In the genomic region with DNA sequence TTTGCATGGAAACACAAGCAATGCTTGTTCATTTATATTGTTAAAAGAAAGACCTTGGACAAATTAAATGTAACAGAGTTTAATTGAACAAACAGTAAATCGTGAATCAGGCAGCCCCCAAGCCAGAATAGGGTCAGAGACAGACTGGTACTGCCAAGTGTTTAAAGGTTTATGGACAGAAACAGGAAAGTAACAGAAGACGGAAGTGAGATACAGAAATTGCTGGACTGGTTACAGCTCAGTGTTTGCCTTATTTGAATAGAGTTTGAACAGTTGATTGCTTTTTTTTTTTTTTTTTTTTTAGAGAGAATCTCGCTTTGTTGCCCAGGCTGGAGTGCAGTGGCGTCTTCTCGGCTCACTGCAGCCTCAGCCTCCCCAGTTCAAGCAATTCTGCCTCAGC, we compare ENCODE assay signal across 19 cellular contexts. TPM values are rescaled to one million over a fixed set of nuclear protein-coding genes. Genes with fewer than 3 reads are reported as not detected.
DNase-seq lines count a peak whose midpoint lies in the region; ATAC-seq and TF ChIP-seq lines count a peak whose summit lies in the region.
"Had no signal": no experiment of that assay in that cellular context is flagged by ENCODE, and none has a peak within 500 bp of the region (broad histone marks: within the 10 kb centered on the region; RNA-seq: fewer than 3 reads in every experiment).

No MANE protein-coding gene starts in this region.

- WGBS in stomach, 5 donors = 19 to 39% (median 33%) methylated on average over 5 of the region's 5 CpGs

- peak; percentile 53 for ATAC-seq in GM19351 (IDR thresholded peaks at IDR 0.05; ENCODE audit: unreplicated experiment)
- peak; percentile 70 for ATAC-seq in HG03066 (IDR thresholded peaks at IDR 0.05; ENCODE audit: low read depth, unreplicated experiment)
- ATAC-seq in GM18873 (IDR thresholded peaks at IDR 0.05; ENCODE audit: low FRiP score, unreplicated experiment) = no peak
- ATAC-seq: activated CD8-positive, alpha-beta memory T cell treated with anti-CD3 and anti-CD28 coated beads, Interleukin-2, amount 10 ng/mL, durations not matched to agents 7 days and 5 days; upper lobe of right lung had no signal

- peak overlapping the region in 4 of 5 donors; percentile 44 to 71 (median 58) for H3K27ac ChIP-seq in stomach
- H3K27ac ChIP-seq: esophagus squamous epithelium, parathyroid adenoma, upper lobe of right lung had no signal

- H3K4me1 Mint-ChIP-seq in dendritic cell treated with granulocyte-macrophage colony-stimulating factor and Interleukin-4, amounts not matched to agents 40 ng/mL and 50 ng/mL, for 4 days (ENCODE audit: low read depth) = peaks cover 26% of the 10 kb centered on the region
- H3K4me1 Mint-ChIP-seq: activated naive CD4-positive, alpha-beta T cell treated with anti-CD3 and anti-CD28 coated beads, Interleukin-2, amount 10 ng/mL, durations not matched to agents 7 days and 5 days; CD8-positive, alpha-beta memory T cell had no signal

- H3K4me3 ChIP-seq in stomach = no peak overlapping the region
- H3K4me3 ChIP-seq: esophagus squamous epithelium, upper lobe of right lung had no signal

- no peaks in the 10 kb centered on the region for H3K36me3 ChIP-seq in stomach
- H3K36me3 ChIP-seq: esophagus squamous epithelium, upper lobe of right lung had no signal

- TF ChIP-seq CTCF in stomach (IDR thresholded peaks at IDR 0.05) = no peak

- no peak for TF ChIP-seq EP300 in stomach (IDR thresholded peaks at IDR 0.05)

- no peak overlapping the region for H3K4me3 Mint-ChIP-seq in dendritic cell treated with granulocyte-macrophage colony-stimulating factor and Interleukin-4, amounts not matched to agents 40 ng/mL and 50 ng/mL, for 4 days
- H3K4me3 Mint-ChIP-seq: activated CD8-positive, alpha-beta memory T cell treated with anti-CD3 and anti-CD28 coated beads, Interleukin-2, amount 10 ng/mL, durations not matched to agents 7 days and 5 days; activated naive CD4-positive, alpha-beta T cell treated with anti-CD3 and anti-CD28 coated beads, Interleukin-2, amount 10 ng/mL, durations not matched to agents 7 days and 5 days; CD8-positive, alpha-beta memory T cell had no signal

- intact Hi-C loops in dendritic cell treated with granulocyte-macrophage colony-stimulating factor and Interleukin-4, amounts not matched to agents 40 ng/mL and 50 ng/mL, for 4 days (cut with micrococcal nuclease) = no loop called here
- intact Hi-C loops in stomach (cut with DNase I; ENCODE audit: low total_unique reads) = no loop called here
- intact Hi-C loops in posterior cingulate gyrus (cut with DNase I) = no loop called here

- no peaks in the 10 kb centered on the region for H3K9me3 Mint-ChIP-seq in dendritic cell treated with granulocyte-macrophage colony-stimulating factor and Interleukin-4, amounts not matched to agents 40 ng/mL and 50 ng/mL, for 4 days
- H3K9me3 Mint-ChIP-seq: activated naive CD4-positive, alpha-beta T cell treated with anti-CD3 and anti-CD28 coated beads, Interleukin-2, amount 10 ng/mL, durations not matched to agents 7 days and 5 days had no signal

- DNase-seq in stomach (no peak), posterior cingulate gyrus (no peak), NCI-H2196 (lab: John Stamatoyannopoulos, UW; ENCODE audit: unreplicated experiment) (no peak), NCI-H2107 treated with DMSO at 0.1 percent for 48 hours (lab: John Stamatoyannopoulos, UW; ENCODE audit: unreplicated experiment) (no peak)
- DNase-seq: activated CD8-positive, alpha-beta memory T cell treated with anti-CD3 and anti-CD28 coated beads, Interleukin-2, amount 10 ng/mL, durations not matched to agents 7 days and 5 days; activated naive CD4-positive, alpha-beta T cell treated with anti-CD3 and anti-CD28 coated beads, Interleukin-2, amount 10 ng/mL, durations not matched to agents 7 days and 5 days; CD8-positive, alpha-beta memory T cell; esophagus squamous epithelium; mesenchymal stem cell; NCI-H446 treated with DMSO at 0.1 percent for 48 hours; Right ventricle myocardium superior; stimulated activated CD4-positive, alpha-beta T cell treated with anti-CD3 and anti-CD28 coated beads, Interleukin-15, amount 100 ng/mL, for 24 hours; upper lobe of right lung had no signal

- no peak for TF ChIP-seq POLR2A in stomach (IDR thresholded peaks at IDR 0.05)

- H3K4me1 ChIP-seq in stomach = peaks cover 4 to 17% (median 10%) of the 10 kb centered on the region in 4 donors
- H3K4me1 ChIP-seq: esophagus squamous epithelium, parathyroid adenoma, upper lobe of right lung had no signal

- no peaks in the 10 kb centered on the region for H3K36me3 Mint-ChIP-seq in dendritic cell treated with granulocyte-macrophage colony-stimulating factor and Interleukin-4, amounts not matched to agents 40 ng/mL and 50 ng/mL, for 4 days (ENCODE audit: low read depth)
- H3K36me3 Mint-ChIP-seq: activated CD8-positive, alpha-beta memory T cell treated with anti-CD3 and anti-CD28 coated beads, Interleukin-2, amount 10 ng/mL, durations not matched to agents 7 days and 5 days; activated naive CD4-positive, alpha-beta T cell treated with anti-CD3 and anti-CD28 coated beads, Interleukin-2, amount 10 ng/mL, durations not matched to agents 7 days and 5 days had no signal

- H3K27me3 ChIP-seq in stomach = no peaks in the 10 kb centered on the region
- H3K27me3 ChIP-seq: esophagus squamous epithelium, upper lobe of right lung had no signal

- peak overlapping the region; percentile 62 for H3K27ac Mint-ChIP-seq in dendritic cell treated with granulocyte-macrophage colony-stimulating factor and Interleukin-4, amounts not matched to agents 40 ng/mL and 50 ng/mL, for 4 days
- H3K27ac Mint-ChIP-seq: activated CD8-positive, alpha-beta memory T cell treated with anti-CD3 and anti-CD28 coated beads, Interleukin-2, amount 10 ng/mL, durations not matched to agents 7 days and 5 days; activated naive CD4-positive, alpha-beta T cell treated with anti-CD3 and anti-CD28 coated beads, Interleukin-2, amount 10 ng/mL, durations not matched to agents 7 days and 5 days; CD8-positive, alpha-beta memory T cell had no signal

- no peaks in the 10 kb centered on the region for H3K27me3 Mint-ChIP-seq in dendritic cell treated with granulocyte-macrophage colony-stimulating factor and Interleukin-4, amounts not matched to agents 40 ng/mL and 50 ng/mL, for 4 days

- no peaks in the 10 kb centered on the region for H3K9me3 ChIP-seq in stomach
- H3K9me3 ChIP-seq: esophagus squamous epithelium, upper lobe of right lung had no signal

RNA-seq across cellular contexts. Expression of a gene that starts 50.3 kb away (rescaled TPM):
- not detected for total RNA-seq in stomach
- not detected for polyA plus RNA-seq in stomach
- total RNA-seq: activated CD8-positive, alpha-beta memory T cell treated with anti-CD3 and anti-CD28 coated beads, Interleukin-2, amount 10 ng/mL, durations not matched to agents 7 days and 5 days; CD8-positive, alpha-beta memory T cell; chondrocyte; esophagus squamous epithelium; Right ventricle myocardium superior had no signal
- polyA plus RNA-seq: CD8-positive, alpha-beta memory T cell had no signal
